In the genomic region with DNA sequence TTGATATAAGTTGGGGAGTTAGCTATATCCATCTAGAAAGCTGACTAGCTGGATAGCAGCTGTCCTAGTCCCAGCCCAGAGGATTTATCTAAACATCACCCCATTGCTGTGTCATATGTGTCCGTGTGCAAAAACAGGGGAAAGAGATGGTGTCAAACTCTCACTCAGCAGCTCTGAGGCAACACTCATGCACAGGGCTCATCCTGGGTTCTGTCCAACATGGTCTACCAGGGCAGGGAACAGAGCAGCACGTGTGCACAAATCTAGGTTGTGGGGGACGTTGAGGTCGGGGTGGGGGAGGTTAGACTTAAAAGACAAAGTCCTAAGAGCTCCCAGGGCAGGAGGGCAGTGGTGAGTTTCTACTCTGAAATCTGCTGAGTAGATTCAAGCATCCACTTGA, we compare ENCODE assay signal across 2 cellular contexts.
TF ChIP-seq lines count a peak whose summit lies in the region.

No MANE protein-coding gene starts in this region.

TF ChIP-seq in liver, 16 proteins besides CTCF, POLR2A, EP300 and RAD21:
- no peak for TF ChIP-seq NR2F2 (IDR thresholded peaks at IDR 0.05)
- TF ChIP-seq FOXA2 (IDR thresholded peaks at IDR 0.05), result no peak
- TF ChIP-seq HNF4G (IDR thresholded peaks at IDR 0.05), result no peak
- TF ChIP-seq TAF1 (conservative IDR thresholded peaks at IDR 0.05), result no peak
- TF ChIP-seq YY1 (IDR thresholded peaks at IDR 0.05), result no peak
- TF ChIP-seq, protein P1, sequence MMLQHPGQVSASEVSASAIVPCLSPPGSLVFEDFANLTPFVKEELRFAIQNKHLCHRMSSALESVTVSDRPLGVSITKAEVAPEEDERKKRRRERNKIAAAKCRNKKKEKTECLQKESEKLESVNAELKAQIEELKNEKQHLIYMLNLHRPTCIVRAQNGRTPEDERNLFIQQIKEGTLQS (IDR thresholded peaks at IDR 0.05), result no peak
- TF ChIP-seq SP1 (IDR thresholded peaks at IDR 0.05), result no peak

TF ChIP-seq in HepG2, 621 proteins besides CTCF, POLR2A, EP300 and RAD21:
- no peak for TF ChIP-seq SSRP1 (CRISPR knock-in tag; IDR thresholded peaks at IDR 0.05)
- TF ChIP-seq ZNF337 (CRISPR knock-in tag; IDR thresholded peaks at IDR 0.05; ENCODE audit: borderline replicate concordance, low read depth), result no peak
- TF ChIP-seq DR1 (CRISPR knock-in tag; IDR thresholded peaks at IDR 0.05), result no peak
- no peak for TF ChIP-seq ZNF274 (CRISPR knock-in tag; IDR thresholded peaks at IDR 0.05)
- no peak for TF ChIP-seq ZIK1 (CRISPR knock-in tag; IDR thresholded peaks at IDR 0.05; ENCODE audit: borderline replicate concordance, low read depth)
- TF ChIP-seq IRF2 (CRISPR knock-in tag; IDR thresholded peaks at IDR 0.05), result no peak
- no peak for TF ChIP-seq SALL2 (CRISPR knock-in tag; IDR thresholded peaks at IDR 0.05)
- TF ChIP-seq HOXA9 (CRISPR knock-in tag; IDR thresholded peaks at IDR 0.05; ENCODE audit: borderline replicate concordance), result no peak
- no peak for TF ChIP-seq RXRA (CRISPR knock-in tag; IDR thresholded peaks at IDR 0.05)
- TF ChIP-seq BRD4 (CRISPR knock-in tag; IDR thresholded peaks at IDR 0.05), result no peak
- TF ChIP-seq SRSF4 (IDR thresholded peaks at IDR 0.05; ENCODE audit: low read depth, low read length, poor library complexity, severe bottlenecking), result no peak
- no peak for TF ChIP-seq SIX1 (CRISPR knock-in tag; IDR thresholded peaks at IDR 0.05; ENCODE audit: borderline replicate concordance)
- no peak for TF ChIP-seq ZNF703 (CRISPR knock-in tag; IDR thresholded peaks at IDR 0.05; ENCODE audit: borderline replicate concordance)
- TF ChIP-seq ZNF777 (CRISPR knock-in tag; IDR thresholded peaks at IDR 0.05), result no peak
- TF ChIP-seq ZSCAN22 (CRISPR knock-in tag; IDR thresholded peaks at IDR 0.05), result no peak
- TF ChIP-seq, protein P2, sequence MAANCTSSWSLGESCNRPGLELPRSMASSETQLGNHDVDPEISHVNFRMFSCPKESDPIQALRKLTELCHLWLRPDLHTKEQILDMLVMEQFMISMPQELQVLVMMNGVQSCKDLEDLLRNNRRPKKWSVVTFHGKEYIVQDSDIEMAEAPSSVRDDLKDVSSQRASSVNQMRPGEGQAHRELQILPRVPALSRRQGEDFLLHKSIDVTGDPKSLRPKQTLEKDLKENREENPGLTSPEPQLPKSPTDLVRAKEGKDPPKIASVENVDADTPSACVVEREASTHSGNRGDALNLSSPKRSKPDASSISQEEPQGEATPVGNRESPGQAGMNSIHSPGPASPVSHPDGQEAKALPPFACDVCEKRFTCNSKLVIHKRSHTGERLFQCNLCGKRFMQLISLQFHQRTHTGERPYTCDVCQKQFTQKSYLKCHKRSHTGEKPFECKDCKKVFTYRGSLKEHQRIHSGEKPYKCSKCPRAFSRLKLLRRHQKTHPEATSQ (CRISPR knock-in tag; IDR thresholded peaks at IDR 0.05; ENCODE audit: borderline replicate concordance), result no peak
